Comparison of ENCODE assay signal across 8 cellular contexts in genomic region chr16:89216315-89217137, GRCh38. TPM values are rescaled to one million over a fixed set of nuclear protein-coding genes. Genes with fewer than 3 reads are reported as not detected.
DNase-seq lines count a peak whose midpoint lies in the region; ATAC-seq and TF ChIP-seq lines count a peak whose summit lies in the region.

No MANE protein-coding gene starts in this region.

- H3K4me3 Mint-ChIP-seq in activated CD4-positive, alpha-beta memory T cell treated with anti-CD3 and anti-CD28 coated beads for 36 hours = peak overlapping the region; percentile 75

- H3K27me3 ChIP-seq in H7 (ENCODE audit: control insufficient read depth, insufficient read depth, low read length) = no peaks in the 10 kb centered on the region
- H3K27me3 ChIP-seq in dorsolateral prefrontal cortex = no peaks in the 10 kb centered on the region
- H3K27me3 ChIP-seq in liver (ENCODE audit: control insufficient read depth in 4 of 4, insufficient read depth in 4 of 4, low read length in 3 of 4) = no peaks in the 10 kb centered on the region

- peaks cover 2% of the 10 kb centered on the region for H3K36me3 Mint-ChIP-seq in activated CD4-positive, alpha-beta memory T cell treated with anti-CD3 and anti-CD28 coated beads for 36 hours

- peak overlapping the region; percentile 91 for H3K4me3 ChIP-seq in H7 (ENCODE audit: insufficient read depth, low read depth, low read length)
- peak overlapping the region; percentile 60 to 100 (median 93) for H3K4me3 ChIP-seq in dorsolateral prefrontal cortex
- H3K4me3 ChIP-seq in liver (ENCODE audit: low read depth in 1 of 3, low read length in 3 of 3) = peak overlapping the region; percentile 91 to 97 (median 93)

- H3K27ac Mint-ChIP-seq in activated CD4-positive, alpha-beta memory T cell treated with anti-CD3 and anti-CD28 coated beads for 36 hours = peak overlapping the region; percentile 75

- peaks cover 2 to 32% (median 19%) of the 10 kb centered on the region in 4 donors for H3K4me1 ChIP-seq in liver (ENCODE audit: control insufficient read depth in 4 of 4, insufficient read depth in 4 of 4, low read length in 3 of 4)

- H3K9ac ChIP-seq in liver (ENCODE audit: low read depth in 1 of 2, low read length in 2 of 2) = peak overlapping the region; percentile 93 to 99

- peak; percentile 84 for TF ChIP-seq CTCF in C4-2B (conservative IDR thresholded peaks at IDR 0.05)
- TF ChIP-seq CTCF in dorsolateral prefrontal cortex (IDR thresholded peaks at IDR 0.05 in 54 of 56, conservative IDR thresholded peaks at IDR 0.05 in 2 of 56; ENCODE audit: low read depth in 1 of 56, partially characterized antibody in 56 of 56) = peak in 55 of 56 donors; percentile 38 to 78 (median 64)
- peak; percentile 63 for TF ChIP-seq CTCF in liver (IDR thresholded peaks at IDR 0.05; ENCODE audit: low read depth, low read length, missing input control)

- POLR2A ChIA-PET in activated CD4-positive, alpha-beta memory T cell treated with anti-CD3 and anti-CD28 coated beads for 36 hours (lab: Charles Lee) = interaction anchor here (0.6 to 1.0 kb wide), 2 partner anchors 72 to 405 kb away, joined by 3 to 4 read pairs; partner anchors contain the start of gene APRT

- peak; percentile 91 for DNase-seq in H7
- DNase-seq in NCI-H510A (lab: John Stamatoyannopoulos, UW) = peak; percentile 24
- peak; percentile 88 for DNase-seq in activated CD4-positive, alpha-beta memory T cell treated with anti-CD3 and anti-CD28 coated beads for 36 hours
- peak; percentile 55 to 87 (median 80) for DNase-seq in dorsolateral prefrontal cortex
- DNase-seq in stimulated activated CD4-positive, alpha-beta T cell treated with anti-CD3 and anti-CD28 coated beads, Interleukin-2, amount 100 ng/mL, for 4 hours (ENCODE audit: low read depth) = peak; percentile 72

- no peaks in the 10 kb centered on the region for H3K27me3 Mint-ChIP-seq in activated CD4-positive, alpha-beta memory T cell treated with anti-CD3 and anti-CD28 coated beads for 36 hours

- intact Hi-C loops in activated CD4-positive, alpha-beta memory T cell treated with anti-CD3 and anti-CD28 coated beads for 36 hours (cut with micrococcal nuclease) = loop anchor here (1.0 to 10.0 kb wide), 8 partner anchors 24 to 404 kb away; partner anchors contain the start of genes ACSF3 and CDH15
- intact Hi-C loops in dorsolateral prefrontal cortex (cut with DNase I) = loop anchor here (1.0 to 10.0 kb wide), 5 partner anchors 25 to 646 kb away; partner anchors contain the start of genes APRT (in 1 of the 2), GALNS (in 1 of the 2), TRAPPC2L (in 1 of the 2) and ZC3H18 (in 1 of the 2)

- no peak for ATAC-seq in HG02970 (IDR thresholded peaks at IDR 0.05; ENCODE audit: low FRiP score, unreplicated experiment)

- no peaks in the 10 kb centered on the region for H3K9me3 ChIP-seq in liver (ENCODE audit: control insufficient read depth in 4 of 4, low read length in 3 of 4)

- H3K27ac ChIP-seq in C4-2B = peak overlapping the region; percentile 89
- H3K27ac ChIP-seq in dorsolateral prefrontal cortex = peak overlapping the region in 57 of 59 donors; percentile 8 to 98 (median 92)
- H3K27ac ChIP-seq in liver (ENCODE audit: low read depth in 1 of 2, low read length in 2 of 2) = peak overlapping the region; percentile 73 to 96

- TF ChIP-seq RAD21 in liver (IDR thresholded peaks at IDR 0.05) = peak; percentile 93 to 94

- 2% methylated on average over 25 of the region's 25 CpGs for WGBS in liver

- CTCF ChIA-PET in activated CD4-positive, alpha-beta memory T cell treated with anti-CD3 and anti-CD28 coated beads for 36 hours (lab: Charles Lee) = interaction anchor here (0.7 to 1.3 kb wide), 9 partner anchors 8 to 479 kb away, joined by 3 to 9 read pairs (median 4); no protein-coding TSS in a partner anchor

- H3K9me3 Mint-ChIP-seq in activated CD4-positive, alpha-beta memory T cell treated with anti-CD3 and anti-CD28 coated beads for 36 hours = no peaks in the 10 kb centered on the region

- H3K36me3 ChIP-seq in H7 (replicated peaks; ENCODE audit: control insufficient read depth, insufficient read depth, low read length) = no peaks in the 10 kb centered on the region; the same call in 1 of the 2 replicates
- H3K36me3 ChIP-seq in liver (ENCODE audit: control insufficient read depth in 4 of 4, insufficient read depth in 3 of 4, low read depth in 1 of 4, low read length in 3 of 4) = peaks cover 2 to 8% (median 4%) of the 10 kb centered on the region in 4 donors

- H3K4me1 Mint-ChIP-seq in activated CD4-positive, alpha-beta memory T cell treated with anti-CD3 and anti-CD28 coated beads for 36 hours (ENCODE audit: low read depth) = peaks cover 10% of the 10 kb centered on the region

TF ChIP-seq in liver, 16 proteins besides CTCF, POLR2A, EP300 and RAD21:
- TF ChIP-seq GABPA (IDR thresholded peaks at IDR 0.05 in 1 of 2, conservative IDR thresholded peaks at IDR 0.05 in 1 of 2) = peak in 1 of 2 donors; percentile 56
- no peak for TF ChIP-seq TAF1 (conservative IDR thresholded peaks at IDR 0.05)
- peak; percentile 43 for TF ChIP-seq MAX (IDR thresholded peaks at IDR 0.05)
- TF ChIP-seq, protein P1, sequence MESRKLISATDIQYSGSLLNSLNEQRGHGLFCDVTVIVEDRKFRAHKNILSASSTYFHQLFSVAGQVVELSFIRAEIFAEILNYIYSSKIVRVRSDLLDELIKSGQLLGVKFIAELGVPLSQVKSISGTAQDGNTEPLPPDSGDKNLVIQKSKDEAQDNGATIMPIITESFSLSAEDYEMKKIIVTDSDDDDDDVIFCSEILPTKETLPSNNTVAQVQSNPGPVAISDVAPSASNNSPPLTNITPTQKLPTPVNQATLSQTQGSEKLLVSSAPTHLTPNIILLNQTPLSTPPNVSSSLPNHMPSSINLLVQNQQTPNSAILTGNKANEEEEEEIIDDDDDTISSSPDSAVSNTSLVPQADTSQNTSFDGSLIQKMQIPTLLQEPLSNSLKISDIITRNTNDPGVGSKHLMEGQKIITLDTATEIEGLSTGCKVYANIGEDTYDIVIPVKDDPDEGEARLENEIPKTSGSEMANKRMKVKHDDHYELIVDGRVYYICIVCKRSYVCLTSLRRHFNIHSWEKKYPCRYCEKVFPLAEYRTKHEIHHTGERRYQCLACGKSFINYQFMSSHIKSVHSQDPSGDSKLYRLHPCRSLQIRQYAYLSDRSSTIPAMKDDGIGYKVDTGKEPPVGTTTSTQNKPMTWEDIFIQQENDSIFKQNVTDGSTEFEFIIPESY (IDR thresholded peaks at IDR 0.05) = no peak

RNA-seq across cellular contexts. Expression of gene ZNF778, which starts 1.0 kb away (rescaled TPM):
- total RNA-seq in H7 (2014; rRNA removed; shearing (Covaris generic)) = 10.1 and 12.3 TPM in 2 replicates
- total RNA-seq in activated CD4-positive, alpha-beta memory T cell treated with anti-CD3 and anti-CD28 coated beads for 36 hours = 1 to 10 TPM; 7.4 to 7.9 TPM
- total RNA-seq in dorsolateral prefrontal cortex (10 to 100 TPM; 10.1 to 35.3 (median 17.7) TPM), liver (1 to 10 TPM; 6.6 to 9.2 TPM)
- polyA plus RNA-seq in liver = 1 to 10 TPM in 1 of 2 donors, under 1 TPM in 1; 0.75 to 1.8 TPM

RNA-seq across cellular contexts. Expression of gene SLC22A31, which starts 16.2 kb away (rescaled TPM):
- total RNA-seq in H7 (2014; rRNA removed; shearing (Covaris generic)) = 0.81 and 1.9 TPM in 2 replicates
- under 1 TPM; 0.39 to 0.45 TPM for total RNA-seq in activated CD4-positive, alpha-beta memory T cell treated with anti-CD3 and anti-CD28 coated beads for 36 hours
- 1 to 10 TPM in 1 of 120 experiments, under 1 TPM in 5, not detected in 114; 0.23 to 1.5 (median 0.76) TPM for total RNA-seq in dorsolateral prefrontal cortex
- under 1 TPM in 1 of 2 donors, not detected in 1; 0.50 TPM for total RNA-seq in liver
- under 1 TPM; 0.15 to 0.48 TPM for polyA plus RNA-seq in liver

RNA-seq across cellular contexts. Expression of gene CDH15, which starts 45.0 kb away (rescaled TPM):
- total RNA-seq in H7 (2014; rRNA removed; shearing (Covaris generic)) = 0.07 and 0.10 TPM in 2 replicates
- total RNA-seq in activated CD4-positive, alpha-beta memory T cell treated with anti-CD3 and anti-CD28 coated beads for 36 hours = not detected
- total RNA-seq in dorsolateral prefrontal cortex = under 1 TPM in 14 of 120 experiments, not detected in 106; 0.16 to 0.81 (median 0.31) TPM
- total RNA-seq in liver = not detected
- under 1 TPM in 1 of 2 donors, not detected in 1; 0.12 TPM for polyA plus RNA-seq in liver

Comparison
In these comparisons a context has a peak if more than half of its experiments do, and no peak if none do; other contexts are left out.
1. DNase-seq: peak in every context shown above with its lines; median percentile 91 in H7; 88 in activated CD4-positive, alpha-beta memory T cell treated with anti-CD3 and anti-CD28 coated beads for 36 hours; 80 in dorsolateral prefrontal cortex; 72 in stimulated activated CD4-positive, alpha-beta T cell treated with anti-CD3 and anti-CD28 coated beads, Interleukin-2, amount 100 ng/mL, for 4 hours; 24 in NCI-H510A.